ENCODE assay signal across 22 cellular contexts in the genomic region with DNA sequence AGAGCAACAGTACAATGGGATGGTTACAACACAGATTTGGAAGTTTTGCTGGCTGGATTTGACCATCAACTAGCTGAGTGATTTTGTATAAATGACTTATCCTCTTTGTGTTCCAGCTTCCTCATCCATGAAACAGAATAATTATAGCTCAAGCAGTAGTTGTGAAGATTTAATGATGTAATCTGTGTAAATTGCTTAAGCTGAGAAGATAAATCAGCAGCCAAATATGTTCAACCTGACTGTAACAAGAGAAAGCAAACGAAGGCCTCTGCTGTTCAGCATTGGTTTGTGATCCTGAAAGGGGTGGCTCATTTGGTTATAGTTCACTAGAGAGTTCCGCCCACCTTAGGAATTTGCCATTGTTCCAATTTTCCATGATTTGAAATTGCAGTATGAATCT.
DNase-seq lines count a peak whose midpoint lies in the region; FAIRE-seq and TF ChIP-seq lines count a peak whose summit lies in the region.
"Had no signal": no experiment of that assay in that cellular context is flagged by ENCODE, and none has a peak within 500 bp of the region (broad histone marks: within the 10 kb centered on the region; RNA-seq: fewer than 3 reads in every experiment).

No MANE protein-coding gene starts in this region.

- H3K27me3 ChIP-seq in bronchial epithelial cell (ENCODE audit: control insufficient read depth, insufficient read depth, low read length): no peaks in the 10 kb centered on the region
- H3K27me3 ChIP-seq: BE2C, brain microvascular endothelial cell had no signal

- H3K4me1 Mint-ChIP-seq in activated naive CD4-positive, alpha-beta T cell treated with anti-CD3 and anti-CD28 coated beads, Interleukin-2, amount 10 ng/mL, durations not matched to agents 7 days and 5 days: no peaks in the 10 kb centered on the region

- no peak overlapping the region for H3K27ac Mint-ChIP-seq in activated naive CD4-positive, alpha-beta T cell treated with anti-CD3 and anti-CD28 coated beads, Interleukin-2, amount 10 ng/mL, durations not matched to agents 7 days and 5 days
- H3K27ac Mint-ChIP-seq: activated naive CD4-positive, alpha-beta T cell treated with anti-CD3 and anti-CD28 coated beads for 36 hours; T-helper 1 cell treated with Interleukin-12 subunit alpha and Interleukin-12 subunit beta and Interleukin-4 antibody, amounts not matched to agents 30 μg/mL and 1 μg/mL, for 36 hours had no signal

- no peak for TF ChIP-seq CTCF in bronchial epithelial cell (IDR thresholded peaks at IDR 0.05; ENCODE audit: insufficient read depth, low read length, severe bottlenecking)

- FAIRE-seq in bronchial epithelial cell (lab: Jason Lieb, UNC) (no peak), islet of Langerhans (lab: Jason Lieb, UNC) (peak; percentile 80)
- FAIRE-seq: small intestine had no signal

- no peak overlapping the region for H3K4me3 ChIP-seq in bronchial epithelial cell (ENCODE audit: low read depth, low read length)
- H3K4me3 ChIP-seq: mucosa of descending colon had no signal

- CTCF ChIA-PET in activated naive CD4-positive, alpha-beta T cell treated with anti-CD3 and anti-CD28 coated beads, Interleukin-2, amount 10 ng/mL, durations not matched to agents 7 days and 5 days (lab: Charles Lee): no interaction called here

- H3K4me3 Mint-ChIP-seq in activated naive CD4-positive, alpha-beta T cell treated with anti-CD3 and anti-CD28 coated beads, Interleukin-2, amount 10 ng/mL, durations not matched to agents 7 days and 5 days: no peak overlapping the region
- H3K4me3 Mint-ChIP-seq: activated naive CD4-positive, alpha-beta T cell treated with anti-CD3 and anti-CD28 coated beads for 36 hours; T-helper 1 cell treated with Interleukin-12 subunit alpha and Interleukin-12 subunit beta and Interleukin-4 antibody, amounts not matched to agents 30 μg/mL and 1 μg/mL, for 36 hours had no signal

- H3K36me3 Mint-ChIP-seq in activated naive CD4-positive, alpha-beta T cell treated with anti-CD3 and anti-CD28 coated beads, Interleukin-2, amount 10 ng/mL, durations not matched to agents 7 days and 5 days: no peaks in the 10 kb centered on the region

- DNase-seq in COR-L47 (lab: John Stamatoyannopoulos, UW): peak; percentile 41
- peak; percentile 67 for DNase-seq in HT-29 (ENCODE audit: low spot score)
- peak; percentile 57 for DNase-seq in bronchial epithelial cell (ENCODE audit: low read depth)
- DNase-seq in stimulated activated naive CD4-positive, alpha-beta T cell treated with Interleukin-2 at 50 U/mL for 16 hours (lab: John Stamatoyannopoulos, UW): no peak
- DNase-seq in activated naive CD4-positive, alpha-beta T cell treated with anti-CD3 and anti-CD28 coated beads, Interleukin-2, amount 10 ng/mL, durations not matched to agents 7 days and 5 days: no peak
- no peak for DNase-seq in NCI-H2107 treated with DMSO at 0.1 percent for 48 hours (lab: John Stamatoyannopoulos, UW; ENCODE audit: unreplicated experiment)
- DNase-seq in foreskin melanocyte: no peak
- DNase-seq: activated CD4-positive, CD25-positive, alpha-beta regulatory T cell; activated naive CD4-positive, alpha-beta T cell treated with anti-CD3 and anti-CD28 coated beads for 36 hours; BE2C; brain microvascular endothelial cell; DMS79; GOT3; islet precursor cell; mucosa of descending colon; NCI-H510A; occipital lobe; RPMI8226; small intestine; stimulated activated naive CD4-positive, alpha-beta T cell had no signal

- no peaks in the 10 kb centered on the region for H3K36me3 ChIP-seq in bronchial epithelial cell (ENCODE audit: control insufficient read depth, insufficient read depth, low read length)
- H3K36me3 ChIP-seq: BE2C, brain microvascular endothelial cell had no signal

- no peaks in the 10 kb centered on the region for H3K9me3 Mint-ChIP-seq in activated naive CD4-positive, alpha-beta T cell treated with anti-CD3 and anti-CD28 coated beads, Interleukin-2, amount 10 ng/mL, durations not matched to agents 7 days and 5 days
- H3K9me3 Mint-ChIP-seq: activated naive CD4-positive, alpha-beta T cell treated with anti-CD3 and anti-CD28 coated beads for 36 hours; T-helper 1 cell treated with Interleukin-12 subunit alpha and Interleukin-12 subunit beta and Interleukin-4 antibody, amounts not matched to agents 30 μg/mL and 1 μg/mL, for 36 hours had no signal

- no peaks in the 10 kb centered on the region for H3K27me3 Mint-ChIP-seq in activated naive CD4-positive, alpha-beta T cell treated with anti-CD3 and anti-CD28 coated beads, Interleukin-2, amount 10 ng/mL, durations not matched to agents 7 days and 5 days

Comparison
In these comparisons a context has a peak if more than half of its experiments do, and no peak if none do; other contexts are left out.
1. DNase-seq: peak in COR-L47 (single experiment), HT-29 (single experiment) and bronchial epithelial cell (single experiment); none in stimulated activated naive CD4-positive, alpha-beta T cell treated with Interleukin-2 at 50 U/mL for 16 hours (single experiment), activated naive CD4-positive, alpha-beta T cell treated with anti-CD3 and anti-CD28 coated beads, Interleukin-2, amount 10 ng/mL, durations not matched to agents 7 days and 5 days (single experiment), NCI-H2107 treated with DMSO at 0.1 percent for 48 hours (single experiment) and foreskin melanocyte (single experiment).